ENCODE assay signal across 24 cellular contexts in the genomic region with DNA sequence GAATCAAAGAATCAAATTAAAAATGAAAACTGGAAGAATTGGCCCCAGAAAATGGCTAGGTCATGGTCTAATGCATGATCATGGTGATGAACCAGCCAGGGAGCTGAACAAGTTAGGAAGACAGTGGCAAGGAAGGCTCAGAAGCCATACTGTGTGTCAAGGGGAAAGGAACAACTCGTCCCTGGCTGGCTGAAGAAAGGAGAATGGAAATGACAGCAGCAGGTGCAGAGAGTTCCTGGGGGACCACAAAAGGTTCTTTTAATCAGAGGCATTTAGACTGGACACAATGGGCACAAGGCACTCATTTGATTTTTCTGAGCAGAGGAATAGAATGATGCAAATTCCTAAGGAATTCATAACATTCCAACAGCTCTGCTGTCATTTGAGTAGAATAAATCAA.
"Had no signal": no experiment of that assay in that cellular context is flagged by ENCODE, and none has a peak within 500 bp of the region (broad histone marks: within the 10 kb centered on the region; RNA-seq: fewer than 3 reads in every experiment).

No MANE protein-coding gene starts in this region.

- H3K27me3 Mint-ChIP-seq: naive thymus-derived CD4-positive, alpha-beta T cell; type B pancreatic cell had no signal

- DNase-seq: effector memory CD4-positive, alpha-beta T cell; glutamatergic neuron; immature natural killer cell; left cardiac atrium; left ventricle myocardium inferior; mesenchymal stem cell; midbrain; naive thymus-derived CD4-positive, alpha-beta T cell; nephron progenitor cell; posterior cingulate gyrus; sigmoid colon; stimulated activated CD4-positive, alpha-beta T cell treated with anti-CD3 and anti-CD28 coated beads, Interleukin-2, amount 100 ng/mL, for 48 hours; stimulated activated naive CD4-positive, alpha-beta T cell treated with Interleukin-2 at 50 U/mL for 16 hours; thyroid gland; uterus had no signal

- H3K4me3 Mint-ChIP-seq: immature natural killer cell; naive thymus-derived CD4-positive, alpha-beta T cell; nephron progenitor cell; type B pancreatic cell had no signal

- H3K9me3 ChIP-seq: neutrophil, thyroid gland, uterus had no signal

- ATAC-seq: gastroesophageal sphincter; left cardiac atrium; naive thymus-derived CD4-positive, alpha-beta T cell had no signal

- H3K4me1 Mint-ChIP-seq: immature natural killer cell; naive thymus-derived CD4-positive, alpha-beta T cell had no signal

- H3K4me3 ChIP-seq: esophagus muscularis mucosa, gastroesophageal sphincter, left ventricle myocardium inferior, lung, right atrium auricular region, sigmoid colon, smooth muscle cell, suprapubic skin, thyroid gland, uterus had no signal

- H3K4me1 ChIP-seq: gastroesophageal sphincter, right atrium auricular region, suprapubic skin, thyroid gland, uterus had no signal

- H3K36me3 ChIP-seq: esophagus muscularis mucosa, gastroesophageal sphincter, left ventricle myocardium inferior, neutrophil, right atrium auricular region, sigmoid colon, suprapubic skin, thyroid gland, uterus had no signal

- H3K27ac Mint-ChIP-seq: naive thymus-derived CD4-positive, alpha-beta T cell; nephron progenitor cell; type B pancreatic cell had no signal

- H3K36me3 Mint-ChIP-seq: naive thymus-derived CD4-positive, alpha-beta T cell had no signal

- H3K27me3 ChIP-seq: esophagus muscularis mucosa, gastroesophageal sphincter, neutrophil, right atrium auricular region, sigmoid colon, suprapubic skin, thyroid gland, uterus had no signal

- H3K27ac ChIP-seq: epithelial cell of prostate, esophagus muscularis mucosa, gastroesophageal sphincter, left ventricle myocardium inferior, neutrophil, right atrium auricular region, sigmoid colon, suprapubic skin, thyroid gland, uterus had no signal
